In the genomic region with DNA sequence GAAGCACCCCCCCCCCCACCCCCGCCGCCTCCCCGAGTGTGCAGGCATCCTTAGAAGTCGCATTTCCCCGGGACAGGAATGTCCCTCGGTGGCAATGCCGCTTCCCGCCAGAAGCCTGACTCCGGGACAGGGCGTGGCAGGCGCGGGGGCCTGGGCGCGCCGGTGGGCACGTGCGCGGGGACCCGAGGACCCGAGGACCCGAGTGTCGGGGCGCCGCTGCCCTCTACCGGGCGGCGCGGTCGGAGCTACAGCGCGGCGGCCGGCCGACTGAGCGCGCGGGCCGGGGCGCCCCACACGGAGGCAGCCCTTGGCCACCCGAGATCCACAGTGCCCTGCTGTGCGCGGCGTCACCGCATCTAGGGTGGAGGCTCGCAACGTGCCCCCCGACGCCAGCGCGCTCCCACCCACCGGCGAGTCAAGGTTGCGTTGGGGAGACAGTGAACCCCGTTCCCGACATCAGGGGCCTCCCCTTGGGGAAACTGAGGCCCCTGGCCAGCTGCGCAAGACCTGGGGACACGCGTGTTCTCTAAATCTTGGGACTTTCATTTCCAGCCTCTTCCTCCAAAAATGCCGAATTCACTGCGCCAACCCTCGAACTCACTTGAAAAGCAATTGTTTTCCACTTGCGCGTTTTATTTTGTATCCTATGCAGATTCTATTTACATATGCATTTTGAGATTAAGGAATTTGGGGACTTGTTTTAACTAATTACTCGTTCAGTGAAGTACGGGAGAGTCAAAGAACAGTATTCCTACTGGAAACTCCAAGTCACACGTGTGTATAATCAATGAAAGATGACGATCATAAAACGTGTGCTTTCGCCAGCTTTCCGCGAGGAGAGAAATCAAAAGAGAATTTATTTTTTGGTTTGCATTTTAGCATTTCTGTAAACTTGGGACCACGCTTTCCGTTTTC, we compare ENCODE assay signal across 8 cellular contexts. TPM values are rescaled to one million over a fixed set of nuclear protein-coding genes. Genes with fewer than 3 reads are reported as not detected.
A peak's percentile ranks its signal among the peaks of the same experiment; 100 is the strongest.
DNase-seq lines count a peak whose midpoint lies in the region; ATAC-seq and TF ChIP-seq lines count a peak whose summit lies in the region.

No MANE protein-coding gene starts in this region.

- H3K27me3 Mint-ChIP-seq in CD4-positive, alpha-beta memory T cell, result peaks cover 2% of the 10 kb centered on the region in 2 donors
- H3K27me3 Mint-ChIP-seq in mesothelial cell of epicardium (ENCODE audit: low read depth), result peaks cover 16% of the 10 kb centered on the region

- peak overlapping the region; percentile 68 to 74 for H3K4me3 ChIP-seq in CD4-positive, alpha-beta memory T cell (ENCODE audit: low read length in 2 of 2)
- H3K4me3 ChIP-seq in epithelial cell of esophagus (ENCODE audit: low read length), result peak overlapping the region; percentile 59

- H3K36me3 ChIP-seq in CD4-positive, alpha-beta memory T cell (ENCODE audit: insufficient read depth, low read length), result no peaks in the 10 kb centered on the region

- peaks cover 13 to 22% (median 16%) of the 10 kb centered on the region in 4 donors for H3K4me1 Mint-ChIP-seq in CD4-positive, alpha-beta memory T cell
- H3K4me1 Mint-ChIP-seq in mesothelial cell of epicardium, result peaks cover 29% of the 10 kb centered on the region

- peak overlapping the region; percentile 49 for H3K27ac ChIP-seq in CD4-positive, alpha-beta memory T cell (ENCODE audit: low read depth, low read length)

- CTCF ChIA-PET in CD4-positive, alpha-beta memory T cell (lab: Charles Lee; ENCODE audit: partially characterized antibody), result interaction anchor here (0.8 to 1.5 kb wide), 10 partner anchors 9 to 125 kb away, joined by 3 to 20 read pairs (median 4); no protein-coding TSS in a partner anchor

- H3K4me3 Mint-ChIP-seq in CD4-positive, alpha-beta memory T cell, result peak overlapping the region; percentile 86 to 93 (median 88)
- peak overlapping the region; percentile 65 for H3K4me3 Mint-ChIP-seq in mesothelial cell of epicardium

- peaks cover 0 to 3% of the 10 kb centered on the region in 2 donors for H3K36me3 Mint-ChIP-seq in CD4-positive, alpha-beta memory T cell
- no peaks in the 10 kb centered on the region for H3K36me3 Mint-ChIP-seq in mesothelial cell of epicardium

- peak; percentile 10 for TF ChIP-seq CTCF in epithelial cell of esophagus (IDR thresholded peaks at IDR 0.05; ENCODE audit: insufficient read depth, low read depth, low read length, missing control alignments)
- no peak for TF ChIP-seq CTCF in mesothelial cell of epicardium (IDR thresholded peaks at IDR 0.05; ENCODE audit: unreplicated experiment)

- H3K27me3 ChIP-seq in CD4-positive, alpha-beta memory T cell (ENCODE audit: insufficient read depth, low read length), result no peaks in the 10 kb centered on the region

- POLR2A ChIA-PET in CD4-positive, alpha-beta memory T cell (lab: Charles Lee; ENCODE audit: partially characterized antibody), result interaction anchor here (1.2 to 1.6 kb wide), 3 partner anchors 9 to 70 kb away, joined by 4 to 18 read pairs (median 4); no protein-coding TSS in a partner anchor

- no peak for ATAC-seq in GM21528 (IDR thresholded peaks at IDR 0.05; ENCODE audit: low FRiP score, unreplicated experiment)

- H3K9me3 ChIP-seq in CD4-positive, alpha-beta memory T cell (ENCODE audit: control insufficient read depth in 1 of 2, low read length in 2 of 2), result no peaks in the 10 kb centered on the region

- H3K9me3 Mint-ChIP-seq in CD4-positive, alpha-beta memory T cell, result no peaks in the 10 kb centered on the region
- H3K9me3 Mint-ChIP-seq in mesothelial cell of epicardium, result no peaks in the 10 kb centered on the region

- peak overlapping the region; percentile 29 to 82 (median 69) for H3K27ac Mint-ChIP-seq in CD4-positive, alpha-beta memory T cell
- peak overlapping the region; percentile 7 for H3K27ac Mint-ChIP-seq in mesothelial cell of epicardium

- peaks cover 20% of the 10 kb centered on the region for H3K4me1 ChIP-seq in CD4-positive, alpha-beta memory T cell (ENCODE audit: insufficient read depth, low read length)

- peak; percentile 50 to 66 (median 55) for DNase-seq in CD4-positive, alpha-beta memory T cell
- DNase-seq in H4 (ENCODE audit: low spot score), result peak; percentile 60
- DNase-seq in NCI-H69 (lab: John Stamatoyannopoulos, UW), result peak; percentile 82
- peak; percentile 57 for DNase-seq in activated CD8-positive, alpha-beta memory T cell treated with anti-CD3 and anti-CD28 coated beads, Interleukin-2, amount 50 U/mL, for 4 hours
- peak; percentile 57 for DNase-seq in epithelial cell of esophagus (ENCODE audit: low read depth)
- DNase-seq in mesothelial cell of epicardium (ENCODE audit: low spot score in 2 of 2, unreplicated experiment in 2 of 2), result peak; percentile 46 to 67
- peak; percentile 20 to 25 for DNase-seq in stimulated activated CD8-positive, alpha-beta memory T cell treated with anti-CD3 and anti-CD28 coated beads, Interleukin-7, amount 100 ng/mL, for 1 hour (ENCODE audit: low read depth in 2 of 2)

- intact Hi-C loops in CD4-positive, alpha-beta memory T cell (cut with micrococcal nuclease), result loop anchor here (1.0 to 2.0 kb wide), 3 partner anchors 10 to 126 kb away; no protein-coding TSS in a partner anchor

RNA-seq across cellular contexts. Expression of a gene that starts 3.1 kb away (rescaled TPM):
- 10 to 100 TPM; 46.1 to 47.6 TPM for total RNA-seq in CD4-positive, alpha-beta memory T cell
- polyA plus RNA-seq in CD4-positive, alpha-beta memory T cell, result 10 to 100 TPM in 1 of 2 donors, 1 to 10 TPM in 1; 2.1 to 26.2 TPM
- 20.1 and 21.9 TPM in 2 replicates for total RNA-seq in H4 (2014; rRNA removed; shearing (Covaris generic))
- 152 to 158 TPM (median 152 TPM) in 3 replicates for total RNA-seq in mesothelial cell of epicardium

Comparison
In these comparisons a context has a peak if more than half of its experiments do, and no peak if none do; other contexts are left out.
1. DNase-seq: peak in every context shown above with its lines; median percentile 82 in NCI-H69; 60 in H4; 57 in activated CD8-positive, alpha-beta memory T cell treated with anti-CD3 and anti-CD28 coated beads, Interleukin-2, amount 50 U/mL, for 4 hours; 57 in epithelial cell of esophagus; 56 in mesothelial cell of epicardium; 55 in CD4-positive, alpha-beta memory T cell; 22 in stimulated activated CD8-positive, alpha-beta memory T cell treated with anti-CD3 and anti-CD28 coated beads, Interleukin-7, amount 100 ng/mL, for 1 hour.